Comparison of ENCODE assay signal across 8 cellular contexts in the genomic region with DNA sequence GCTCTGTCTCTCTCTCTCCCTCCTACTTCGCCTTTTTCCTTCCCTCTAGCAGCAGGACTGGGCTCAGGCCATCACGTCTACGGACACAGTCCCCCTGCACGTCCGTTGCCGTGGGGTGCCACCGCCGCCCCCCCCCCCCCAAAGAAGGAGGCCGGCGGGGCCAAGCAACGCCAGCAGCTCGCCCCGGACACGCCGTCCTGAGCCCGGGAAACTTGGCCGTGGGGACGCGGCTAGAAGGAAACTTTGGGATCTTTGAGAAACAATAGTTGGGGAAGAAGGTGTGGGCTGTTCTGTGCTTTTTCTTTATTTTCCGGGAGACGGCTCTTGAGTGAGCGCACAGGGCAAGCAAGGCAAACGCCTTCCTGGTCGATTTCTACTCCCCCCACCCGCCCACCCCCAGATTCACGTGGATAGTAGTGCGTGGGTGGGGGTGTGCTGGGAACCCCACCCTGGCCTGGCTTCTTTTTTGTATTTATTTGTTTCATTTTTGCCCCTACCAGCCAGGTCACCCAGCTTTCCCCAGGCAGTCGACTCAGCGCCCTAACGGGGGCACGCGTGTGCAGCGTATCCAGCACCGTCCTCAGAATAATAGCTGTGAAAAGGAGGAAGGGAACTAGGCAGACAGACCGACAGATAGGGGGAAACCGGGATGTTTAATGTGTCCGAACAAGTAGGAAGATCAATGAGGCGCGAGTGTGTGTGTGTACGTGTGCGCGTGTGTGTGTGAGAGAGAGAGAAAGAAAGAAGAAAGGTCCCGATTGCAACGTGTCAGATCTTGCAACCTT. TPM values are rescaled to one million over a fixed set of nuclear protein-coding genes. Genes with fewer than 3 reads are reported as not detected.
DNase-seq lines count a peak whose midpoint lies in the region; ATAC-seq and TF ChIP-seq lines count a peak whose summit lies in the region.

No MANE protein-coding gene starts in this region.

- peak overlapping the region; percentile 90 to 98 (median 96) for H3K27ac Mint-ChIP-seq in CD4-positive, alpha-beta memory T cell

- H2BK120ac ChIP-seq in mesenchymal stem cell (ENCODE audit: low read depth, low read length) = no peak overlapping the region

- no peak for ATAC-seq in GM21367 (IDR thresholded peaks at IDR 0.05; ENCODE audit: unreplicated experiment)

- no peak for TF ChIP-seq POLR2A in suprapubic skin (IDR thresholded peaks at IDR 0.05)

- peak overlapping the region; percentile 67 for H2AFZ ChIP-seq in mesenchymal stem cell (ENCODE audit: low read depth, low read length)

- POLR2A ChIA-PET in CD4-positive, alpha-beta memory T cell (lab: Charles Lee; ENCODE audit: partially characterized antibody) = interaction anchor here (0.6 to 13.1 kb wide), 63 partner anchors 8 to 710 kb away, joined by 3 to 464 read pairs (median 4); partner anchors contain the start of genes ADD3, BBIP1, DUSP5 and SHOC2

- peaks cover 0 to 6% (median 0%) of the 10 kb centered on the region in 8 donors for H3K9me3 Mint-ChIP-seq in CD4-positive, alpha-beta memory T cell

- peak overlapping the region; percentile 74 to 78 for H3K4me3 ChIP-seq in CD4-positive, alpha-beta memory T cell (ENCODE audit: low read length in 2 of 2)
- H3K4me3 ChIP-seq in HL-60 (replicated peaks; ENCODE audit: insufficient read depth, low read length) (peak overlapping the region; percentile 64), mesenchymal stem cell (ENCODE audit: insufficient read depth in 1 of 2, low read depth in 1 of 2, low read length in 2 of 2) (peak overlapping the region; percentile 66 to 95), suprapubic skin (peak overlapping the region; percentile 67)

- H3K23ac ChIP-seq in mesenchymal stem cell (ENCODE audit: low read length in 2 of 2) = no peak overlapping the region

- no peak for TF ChIP-seq EP300 in suprapubic skin (IDR thresholded peaks at IDR 0.05)

- peak overlapping the region; percentile 92 for H3K27ac ChIP-seq in CD4-positive, alpha-beta memory T cell (ENCODE audit: low read depth, low read length)
- H3K27ac ChIP-seq in HL-60 (replicated peaks) = peak overlapping the region; percentile 97
- peak overlapping the region; percentile 93 for H3K27ac ChIP-seq in VCaP
- peak overlapping the region; percentile 40 for H3K27ac ChIP-seq in mesenchymal stem cell (ENCODE audit: low read length, poor library complexity, severe bottlenecking)
- H3K27ac ChIP-seq in suprapubic skin = peak overlapping the region; percentile 90

- 0% methylated on average over 28 of the region's 44 CpGs for WGBS in mesenchymal stem cell
- WGBS in suprapubic skin = under 1% methylated on average over 38 of the region's 44 CpGs

- no peaks in the 10 kb centered on the region for H3K27me3 Mint-ChIP-seq in CD4-positive, alpha-beta memory T cell

- H3K79me1 ChIP-seq in mesenchymal stem cell (replicated peaks; ENCODE audit: low read length, poor library complexity, severe bottlenecking) = peaks cover 11% of the 10 kb centered on the region

- H3K27me3 ChIP-seq in CD4-positive, alpha-beta memory T cell (ENCODE audit: insufficient read depth, low read length) = no peaks in the 10 kb centered on the region
- H3K27me3 ChIP-seq in HL-60 (ENCODE audit: insufficient read depth, poor library complexity, severe bottlenecking) (no peaks in the 10 kb centered on the region), mesenchymal stem cell (ENCODE audit: control insufficient read depth in 1 of 2, insufficient read depth in 1 of 2, low read length in 2 of 2) (peaks cover 8 to 12% of the 10 kb centered on the region in 2 experiments), suprapubic skin (no peaks in the 10 kb centered on the region)

- H3K9me3 ChIP-seq in CD4-positive, alpha-beta memory T cell (ENCODE audit: control insufficient read depth in 1 of 2, low read length in 2 of 2) = no peaks in the 10 kb centered on the region
- H3K9me3 ChIP-seq in mesenchymal stem cell (ENCODE audit: control insufficient read depth, low read length) (no peaks in the 10 kb centered on the region), suprapubic skin (no peaks in the 10 kb centered on the region)

- CTCF ChIA-PET in CD4-positive, alpha-beta memory T cell (lab: Charles Lee; ENCODE audit: partially characterized antibody) = interaction anchor here (0.7 to 10.6 kb wide), 23 partner anchors 9 to 302 kb away, joined by 3 to 203 read pairs (median 5); partner anchors contain the start of gene SMNDC1

- H3K36me3 Mint-ChIP-seq in CD4-positive, alpha-beta memory T cell = peaks cover 0 to 28% of the 10 kb centered on the region in 2 donors

- H3K4me2 ChIP-seq in mesenchymal stem cell (ENCODE audit: low read length, poor library complexity, severe bottlenecking) = peak overlapping the region; percentile 97

- peak overlapping the region in 1 of 2 experiments; percentile 88 for H3K18ac ChIP-seq in mesenchymal stem cell (ENCODE audit: low read depth in 1 of 2, low read length in 2 of 2)

- no peak overlapping the region for H2BK15ac ChIP-seq in mesenchymal stem cell (ENCODE audit: low read depth, poor library complexity, severe bottlenecking)

- H3K4me1 ChIP-seq in CD4-positive, alpha-beta memory T cell (ENCODE audit: insufficient read depth, low read length) = peaks cover 38% of the 10 kb centered on the region
- H3K4me1 ChIP-seq in mesenchymal stem cell (ENCODE audit: control insufficient read depth, insufficient read depth, low read depth, low read length) (peaks cover 7% of the 10 kb centered on the region), suprapubic skin (peaks cover 16% of the 10 kb centered on the region)

- H3K9ac ChIP-seq in mesenchymal stem cell (ENCODE audit: low read length) = peak overlapping the region; percentile 89

- no peak overlapping the region for H2AK5ac ChIP-seq in mesenchymal stem cell (ENCODE audit: low read length, severe bottlenecking)

- intact Hi-C loops in CD4-positive, alpha-beta memory T cell (cut with micrococcal nuclease) = loop anchor here (1.0 to 5.0 kb wide), 10 partner anchors 17 to 358 kb away; partner anchors contain the start of genes DUSP5 and SMC3

- no peak overlapping the region for H3K14ac ChIP-seq in mesenchymal stem cell (ENCODE audit: low read length in 2 of 2)

- H3K4ac ChIP-seq in mesenchymal stem cell (ENCODE audit: low read depth in 1 of 2, low read length in 2 of 2) = peak overlapping the region in 1 of 2 experiments; percentile 35

- no peak for TF ChIP-seq CTCF in HL-60 (IDR thresholded peaks at IDR 0.05; ENCODE audit: insufficient read depth, low read length)
- TF ChIP-seq CTCF in VCaP (conservative IDR thresholded peaks at IDR 0.05) = no peak
- TF ChIP-seq CTCF in suprapubic skin (IDR thresholded peaks at IDR 0.05) = no peak

- DNase-seq in CD4-positive, alpha-beta memory T cell = peak in 1 of 5 donors; percentile 50
- DNase-seq in HL-60 (ENCODE audit: low read depth in 1 of 2, low spot score in 1 of 2) (peak; percentile 57 to 64), mesenchymal stem cell (peak; percentile 67), suprapubic skin (ENCODE audit: low spot score in 2 of 2) (no peak), SHP77 treated with DMSO at 0.1 percent for 48 hours (lab: John Stamatoyannopoulos, UW) (no peak)
- DNase-seq in effector CD4-positive, alpha-beta T cell = peak; percentile 27

- peak overlapping the region; percentile 4 for H4K8ac ChIP-seq in mesenchymal stem cell (ENCODE audit: low read length)

- H3K36me3 ChIP-seq in CD4-positive, alpha-beta memory T cell (ENCODE audit: insufficient read depth, low read length) = no peaks in the 10 kb centered on the region
- H3K36me3 ChIP-seq in mesenchymal stem cell (ENCODE audit: control insufficient read depth in 1 of 2, insufficient read depth in 2 of 2, low read depth in 1 of 2, low read length in 2 of 2) = no peaks in the 10 kb centered on the region
- no peaks in the 10 kb centered on the region for H3K36me3 ChIP-seq in suprapubic skin

- peak overlapping the region in 1 of 2 experiments; percentile 65 for H2BK12ac ChIP-seq in mesenchymal stem cell (ENCODE audit: low read length in 2 of 2)

- H2BK5ac ChIP-seq in mesenchymal stem cell (ENCODE audit: low read depth, low read length, poor library complexity, severe bottlenecking) = no peak overlapping the region

- H3K4me1 Mint-ChIP-seq in CD4-positive, alpha-beta memory T cell = peaks cover 37 to 68% (median 41%) of the 10 kb centered on the region in 4 donors

- H4K91ac ChIP-seq in mesenchymal stem cell (ENCODE audit: low read length) = no peak overlapping the region

- peak overlapping the region; percentile 90 to 100 (median 96) for H3K4me3 Mint-ChIP-seq in CD4-positive, alpha-beta memory T cell

RNA-seq across cellular contexts. Expression of gene MXI1, which starts 1.4 kb away (rescaled TPM):
- total RNA-seq in CD4-positive, alpha-beta memory T cell = 10 to 100 TPM; 49.7 to 56.6 TPM
- polyA plus RNA-seq in CD4-positive, alpha-beta memory T cell = 10 to 100 TPM; 32.1 to 54.6 TPM
- polyA plus RNA-seq in mesenchymal stem cell (2013, experiment 1 of 2) = 7.8 TPM
- 8.3 TPM for polyA plus RNA-seq in mesenchymal stem cell (2013, experiment 2 of 2)
- 10 to 100 TPM; 64.3 to 77.9 (median 70.9) TPM for total RNA-seq in suprapubic skin

Comparison
In these comparisons a context has a peak if more than half of its experiments do, and no peak if none do; other contexts are left out.
1. DNase-seq: peak in HL-60 (2 of 2), effector CD4-positive, alpha-beta T cell (single experiment) and mesenchymal stem cell (single experiment); none in suprapubic skin (0 of 2) and SHP77 treated with DMSO at 0.1 percent for 48 hours (single experiment).
2. H3K27ac ChIP-seq: peak in every context shown above with its lines; median percentile 97 in HL-60; 93 in VCaP; 92 in CD4-positive, alpha-beta memory T cell; 90 in suprapubic skin; 40 in mesenchymal stem cell.
3. Peak in every context shown above with its lines, with median percentiles within 50 percentile points of each other: H3K4me3 ChIP-seq.